Comparison of ENCODE assay signal across 2 cellular contexts in the genomic region with DNA sequence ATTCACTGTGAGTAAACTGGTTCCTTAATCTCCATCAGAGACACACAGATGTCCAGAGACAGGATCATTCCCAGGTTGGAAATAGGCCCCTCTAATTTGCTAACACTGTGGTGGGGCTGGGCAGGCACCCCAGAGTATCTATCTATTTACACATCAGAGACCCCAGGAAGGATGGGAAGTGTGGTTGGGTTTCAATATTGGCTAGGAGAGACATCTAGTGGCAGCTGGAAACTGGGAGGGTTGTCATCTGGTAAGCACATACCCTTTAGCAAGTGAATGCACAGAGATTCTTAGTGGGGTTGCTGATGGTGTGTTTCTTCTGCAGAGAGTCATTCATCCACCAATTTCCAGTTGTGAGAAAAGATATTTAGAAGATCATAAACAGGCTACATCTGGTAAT.
TF ChIP-seq lines count a peak whose summit lies in the region.

No MANE protein-coding gene starts in this region.

TF ChIP-seq in liver, 16 proteins besides CTCF, POLR2A, EP300 and RAD21:
- no peak for TF ChIP-seq NR2F2 (IDR thresholded peaks at IDR 0.05)
- TF ChIP-seq, protein P1, sequence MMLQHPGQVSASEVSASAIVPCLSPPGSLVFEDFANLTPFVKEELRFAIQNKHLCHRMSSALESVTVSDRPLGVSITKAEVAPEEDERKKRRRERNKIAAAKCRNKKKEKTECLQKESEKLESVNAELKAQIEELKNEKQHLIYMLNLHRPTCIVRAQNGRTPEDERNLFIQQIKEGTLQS (IDR thresholded peaks at IDR 0.05), result no peak
- TF ChIP-seq HNF4G (IDR thresholded peaks at IDR 0.05), result no peak
- TF ChIP-seq RXRA (IDR thresholded peaks at IDR 0.05), result no peak
- no peak for TF ChIP-seq YY1 (IDR thresholded peaks at IDR 0.05)
- no peak for TF ChIP-seq SP1 (IDR thresholded peaks at IDR 0.05)
- TF ChIP-seq FOXA1 (IDR thresholded peaks at IDR 0.05), result no peak
- no peak for TF ChIP-seq MAX (IDR thresholded peaks at IDR 0.05)
- no peak for TF ChIP-seq ZBTB33 (IDR thresholded peaks at IDR 0.05)
- TF ChIP-seq HNF4A (conservative IDR thresholded peaks at IDR 0.05), result no peak
- no peak for TF ChIP-seq FOXA2 (IDR thresholded peaks at IDR 0.05)
- no peak for TF ChIP-seq GABPA (IDR thresholded peaks at IDR 0.05 in 1 of 2, conservative IDR thresholded peaks at IDR 0.05 in 1 of 2)
- TF ChIP-seq EGR1 (IDR thresholded peaks at IDR 0.05; ENCODE audit: low read depth in 2 of 2), result no peak
- no peak for TF ChIP-seq REST (IDR thresholded peaks at IDR 0.05)
- no peak for TF ChIP-seq TAF1 (conservative IDR thresholded peaks at IDR 0.05)

TF ChIP-seq in HepG2, 621 proteins besides CTCF, POLR2A, EP300 and RAD21:
- TF ChIP-seq ZFX (CRISPR knock-in tag; IDR thresholded peaks at IDR 0.05; ENCODE audit: low read depth) (no peak), KDM3A (CRISPR knock-in tag; IDR thresholded peaks at IDR 0.05; ENCODE audit: low read depth) (no peak), ZNF781 (CRISPR knock-in tag; IDR thresholded peaks at IDR 0.05; ENCODE audit: borderline replicate concordance, not compliant biosample characterization) (no peak), ZNF547 (CRISPR knock-in tag; IDR thresholded peaks at IDR 0.05) (no peak), ZNF335 (CRISPR knock-in tag; IDR thresholded peaks at IDR 0.05) (no peak), POLR2G (IDR thresholded peaks at IDR 0.05; ENCODE audit: low read depth, low read length) (no peak), ZKSCAN1 (IDR thresholded peaks at IDR 0.05; ENCODE audit: low read length) (no peak), ZNF672 (CRISPR knock-in tag; IDR thresholded peaks at IDR 0.05) (no peak), HNRNPK (IDR thresholded peaks at IDR 0.05; ENCODE audit: low read depth, low read length, poor library complexity, severe bottlenecking) (no peak), PAF1 (CRISPR knock-in tag; IDR thresholded peaks at IDR 0.05) (no peak), HNRNPH1 (optimal IDR thresholded peaks at IDR 0.05; ENCODE audit: low read depth, low read length) (no peak), NFAT5 (CRISPR knock-in tag; IDR thresholded peaks at IDR 0.05) (no peak), SP2 (CRISPR knock-in tag; IDR thresholded peaks at IDR 0.05) (no peak), MAFK (conservative IDR thresholded peaks at IDR 0.05 in 1 of 2, IDR thresholded peaks at IDR 0.05 in 1 of 2; ENCODE audit: low read length in 2 of 2) (no peak)
- TF ChIP-seq, protein P2, sequence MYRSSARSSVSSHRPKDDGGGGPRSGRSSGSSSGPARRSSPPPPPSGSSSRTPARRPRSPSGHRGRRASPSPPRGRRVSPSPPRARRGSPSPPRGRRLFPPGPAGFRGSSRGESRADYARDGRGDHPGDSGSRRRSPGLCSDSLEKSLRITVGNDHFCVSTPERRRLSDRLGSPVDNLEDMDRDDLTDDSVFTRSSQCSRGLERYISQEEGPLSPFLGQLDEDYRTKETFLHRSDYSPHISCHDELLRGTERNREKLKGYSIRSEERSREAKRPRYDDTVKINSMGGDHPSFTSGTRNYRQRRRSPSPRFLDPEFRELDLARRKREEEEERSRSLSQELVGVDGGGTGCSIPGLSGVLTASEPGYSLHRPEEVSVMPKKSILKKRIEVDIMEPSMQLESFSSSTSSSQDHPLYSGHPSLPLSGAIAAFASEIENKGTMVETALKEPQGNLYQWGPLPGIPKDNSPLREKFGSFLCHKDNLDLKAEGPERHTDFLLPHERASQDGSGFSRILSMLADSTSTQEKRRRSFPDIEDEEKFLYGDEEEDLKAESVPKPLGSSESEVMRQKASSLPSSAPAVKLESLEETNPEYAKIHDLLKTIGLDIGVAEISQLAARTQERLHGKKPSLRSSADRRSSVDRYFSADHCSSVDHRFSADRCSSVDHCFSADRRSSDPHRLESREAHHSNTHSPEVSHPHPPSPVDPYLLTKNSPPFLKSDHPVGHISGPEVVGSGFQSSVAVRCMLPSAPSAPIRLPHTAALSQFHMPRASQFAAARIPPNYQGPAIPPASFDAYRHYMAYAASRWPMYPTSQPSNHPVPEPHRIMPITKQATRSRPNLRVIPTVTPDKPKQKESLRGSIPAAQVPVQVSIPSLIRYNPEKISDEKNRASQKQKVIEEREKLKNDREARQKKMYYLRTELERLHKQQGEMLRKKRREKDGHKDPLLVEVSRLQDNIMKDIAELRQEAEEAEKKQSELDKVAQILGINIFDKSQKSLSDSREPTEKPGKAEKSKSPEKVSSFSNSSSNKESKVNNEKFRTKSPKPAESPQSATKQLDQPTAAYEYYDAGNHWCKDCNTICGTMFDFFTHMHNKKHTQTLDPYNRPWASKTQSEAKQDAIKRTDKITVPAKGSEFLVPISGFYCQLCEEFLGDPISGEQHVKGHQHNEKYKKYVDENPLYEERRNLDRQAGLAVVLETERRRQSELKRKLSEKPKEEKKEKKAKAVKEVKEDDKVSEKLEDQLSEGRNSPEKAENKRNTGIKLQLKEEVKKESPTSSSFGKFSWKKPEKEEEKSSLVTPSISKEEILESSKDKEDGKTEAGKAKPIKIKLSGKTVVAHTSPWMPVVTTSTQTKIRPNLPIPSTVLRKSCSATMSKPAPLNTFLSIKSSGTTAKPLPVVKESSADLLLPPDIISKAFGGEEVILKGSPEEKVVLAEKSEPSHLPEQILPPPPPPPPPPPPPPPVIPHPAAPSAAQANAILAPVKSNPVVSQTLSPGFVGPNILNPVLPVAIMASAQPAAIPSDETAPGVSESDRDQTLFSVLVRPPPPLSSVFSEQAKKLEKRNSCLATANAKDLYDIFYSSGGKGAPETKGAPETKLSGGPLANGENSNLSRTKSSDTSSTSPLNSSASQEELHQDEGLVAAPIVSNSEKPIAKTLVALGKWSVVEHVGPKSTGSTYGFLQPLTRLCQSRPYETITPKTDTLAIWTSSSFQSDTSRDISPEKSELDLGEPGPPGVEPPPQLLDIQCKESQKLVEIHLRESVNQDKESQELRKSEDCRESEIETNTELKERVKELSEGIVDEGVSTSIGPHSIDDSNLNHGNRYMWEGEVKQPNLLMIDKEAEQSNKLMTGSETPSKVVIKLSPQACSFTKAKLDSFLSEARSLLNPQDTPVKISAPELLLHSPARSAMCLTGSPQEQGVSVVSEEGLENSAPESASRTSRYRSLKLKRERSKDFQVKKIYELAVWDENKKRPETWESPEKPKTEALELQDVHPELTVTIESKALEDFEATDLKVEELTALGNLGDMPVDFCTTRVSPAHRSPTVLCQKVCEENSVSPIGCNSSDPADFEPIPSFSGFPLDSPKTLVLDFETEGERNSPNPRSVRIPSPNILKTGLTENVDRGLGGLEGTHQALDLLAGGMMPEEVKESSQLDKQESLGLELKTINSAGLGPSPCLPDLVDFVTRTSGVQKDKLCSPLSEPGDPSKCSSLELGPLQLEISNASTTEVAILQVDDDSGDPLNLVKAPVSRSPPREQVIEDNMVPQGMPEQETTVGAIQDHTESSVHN (CRISPR knock-in tag; IDR thresholded peaks at IDR 0.05), result no peak
- TF ChIP-seq, protein P3, sequence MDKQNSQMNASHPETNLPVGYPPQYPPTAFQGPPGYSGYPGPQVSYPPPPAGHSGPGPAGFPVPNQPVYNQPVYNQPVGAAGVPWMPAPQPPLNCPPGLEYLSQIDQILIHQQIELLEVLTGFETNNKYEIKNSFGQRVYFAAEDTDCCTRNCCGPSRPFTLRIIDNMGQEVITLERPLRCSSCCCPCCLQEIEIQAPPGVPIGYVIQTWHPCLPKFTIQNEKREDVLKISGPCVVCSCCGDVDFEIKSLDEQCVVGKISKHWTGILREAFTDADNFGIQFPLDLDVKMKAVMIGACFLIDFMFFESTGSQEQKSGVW (CRISPR knock-in tag; IDR thresholded peaks at IDR 0.05; ENCODE audit: borderline replicate concordance), result no peak
